In genomic region chr6:24365103-24365633, GRCh38 we compare ENCODE assay signal across 5 cellular contexts. TPM values are rescaled to one million over a fixed set of nuclear protein-coding genes. Genes with fewer than 3 reads are reported as not detected.
"Had no signal": no experiment of that assay in that cellular context is flagged by ENCODE, and none has a peak within 500 bp of the region (broad histone marks: within the 10 kb centered on the region; RNA-seq: fewer than 3 reads in every experiment).

No MANE protein-coding gene starts in this region.

RNA-seq across cellular contexts. Expression of gene DCDC2, which starts 7.3 kb away (rescaled TPM):
- total RNA-seq: natural killer cell, right cardiac atrium, sciatic nerve, smooth muscle cell, spleen had no signal
- polyA plus RNA-seq: right cardiac atrium, smooth muscle cell had no signal
